31 cellular contexts compared by ENCODE assay signal in genomic region chr6:277746-278145, GRCh38.
"Had no signal": no experiment of that assay in that cellular context is flagged by ENCODE, and none has a peak within 500 bp of the region (broad histone marks: within the 10 kb centered on the region; RNA-seq: fewer than 3 reads in every experiment).

No MANE protein-coding gene starts in this region.

- H3K4me1 ChIP-seq: adrenal gland, body of pancreas, colonic mucosa had no signal

- H3K4me3 ChIP-seq: adrenal gland, body of pancreas, cardiac muscle cell, colonic mucosa, dorsolateral prefrontal cortex, esophagus squamous epithelium had no signal

- H3K27ac ChIP-seq: adrenal gland, body of pancreas, cardiac muscle cell, colonic mucosa, dorsolateral prefrontal cortex, esophagus squamous epithelium, WERI-Rb-1 had no signal

- DNase-seq: activated B cell treated with CpG ODN at 0.5 μM for 24 hours; activated CD4-positive, alpha-beta T cell treated with anti-CD3 and anti-CD28 coated beads for 48 hours; activated CD4-positive, alpha-beta T cell treated with anti-CD3 and anti-CD28 coated beads, Interleukin-2, amount 50 U/mL, for 1 hour; activated CD4-positive, alpha-beta T cell treated with anti-CD3 and anti-CD28 coated beads, Interleukin-2, amount 50 U/mL, for 48 hours; activated CD8-positive, alpha-beta memory T cell treated with anti-CD3 and anti-CD28 coated beads, Interleukin-2, amount 10 ng/mL, durations not matched to agents 7 days and 5 days; activated CD8-positive, alpha-beta memory T cell treated with anti-CD3 and anti-CD28 coated beads, Interleukin-2, amount 50 U/mL, for 4 hours; activated CD8-positive, alpha-beta T cell treated with anti-CD3 and anti-CD28 coated beads for 36 hours; activated effector memory CD4-positive, alpha-beta T cell treated with anti-CD3 and anti-CD28 coated beads, Interleukin-2, amount 50 U/mL, for 16 hours; activated naive CD4-positive, alpha-beta T cell treated with anti-CD3 and anti-CD28 coated beads for 36 hours; activated naive CD8-positive, alpha-beta T cell treated with anti-CD3 and anti-CD28 coated beads for 36 hours; activated naive CD8-positive, alpha-beta T cell treated with anti-CD3 and anti-CD28 coated beads, Interleukin-2, amount 50 U/mL, for 24 hours; activated T-cell treated with anti-CD3 and anti-CD28 coated beads, Interleukin-2, amount 50 U/mL, for 1 hour; activated T-cell treated with anti-CD3 and anti-CD28 coated beads, Interleukin-2, amount 50 U/mL, for 48 hours; adrenal gland; amygdala; aorta; body of pancreas; central memory CD4-positive, alpha-beta T cell; cerebellar nuclear complex; colonic mucosa; dorsolateral prefrontal cortex; effector memory CD4-positive, alpha-beta T cell; endodermal cell; erythroblast; esophagus squamous epithelium; foreskin melanocyte; T-helper 1 cell; T-helper 17 cell; T1000; WERI-Rb-1 had no signal

- H3K9me3 ChIP-seq: adrenal gland, body of pancreas, colonic mucosa, esophagus squamous epithelium had no signal

- H3K36me3 ChIP-seq: adrenal gland, cardiac muscle cell, colonic mucosa, esophagus squamous epithelium, WERI-Rb-1 had no signal

- H3K27me3 ChIP-seq: adrenal gland, body of pancreas, cardiac muscle cell, colonic mucosa, esophagus squamous epithelium had no signal
